2 cellular contexts compared by ENCODE assay signal in the genomic region with DNA sequence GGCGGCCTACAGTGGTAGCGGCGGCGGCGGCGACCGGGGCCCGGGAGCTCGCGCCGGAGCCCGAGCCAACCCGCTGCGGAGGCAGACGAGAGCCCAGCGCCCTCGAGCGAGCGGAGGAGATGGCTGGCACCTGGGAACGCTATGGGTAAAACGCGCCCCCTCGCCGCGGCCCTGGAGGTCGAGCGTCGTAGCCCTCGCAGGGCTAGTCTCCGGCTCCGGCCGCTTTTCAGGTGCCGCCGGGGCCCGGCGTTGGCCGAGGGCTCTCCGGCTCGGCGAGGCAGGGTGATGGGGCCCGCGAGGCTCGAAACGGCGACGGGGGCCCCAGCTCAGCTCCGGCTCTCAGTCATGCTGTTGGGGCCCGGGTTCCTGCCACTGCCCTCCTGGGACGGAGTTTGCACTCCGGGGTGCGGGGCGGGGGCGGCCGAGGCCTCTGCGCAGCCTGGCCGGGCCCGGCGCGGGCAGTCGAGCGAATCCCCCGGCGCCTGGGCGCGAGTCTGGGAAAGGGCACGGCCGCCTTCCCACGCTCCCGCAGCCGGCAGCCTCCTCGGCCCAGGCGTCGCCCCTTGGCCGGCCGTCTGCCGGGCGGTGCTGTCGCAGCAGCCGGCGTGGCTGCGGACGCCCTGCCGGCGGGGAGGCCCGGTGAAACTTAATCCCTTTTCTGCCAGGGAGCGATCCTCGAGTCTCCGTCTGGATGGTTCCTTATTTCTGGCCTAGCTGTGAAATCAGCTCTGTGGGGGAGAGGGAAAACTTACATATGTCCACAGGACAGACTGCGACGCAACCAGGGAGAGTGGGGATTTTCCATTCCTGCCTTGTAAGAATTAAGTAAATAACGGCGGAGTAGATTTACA.
TF ChIP-seq lines count a peak whose summit lies in the region.

No MANE protein-coding gene starts in this region.

TF ChIP-seq in IMR-90, 13 proteins besides CTCF, POLR2A, EP300 and RAD21:
- no peak for TF ChIP-seq RCOR1 (IDR thresholded peaks at IDR 0.05; ENCODE audit: insufficient replicate concordance, low read length)
- no peak for TF ChIP-seq CEBPB (IDR thresholded peaks at IDR 0.05; ENCODE audit: low read depth, low read length)
- TF ChIP-seq, protein P1, sequence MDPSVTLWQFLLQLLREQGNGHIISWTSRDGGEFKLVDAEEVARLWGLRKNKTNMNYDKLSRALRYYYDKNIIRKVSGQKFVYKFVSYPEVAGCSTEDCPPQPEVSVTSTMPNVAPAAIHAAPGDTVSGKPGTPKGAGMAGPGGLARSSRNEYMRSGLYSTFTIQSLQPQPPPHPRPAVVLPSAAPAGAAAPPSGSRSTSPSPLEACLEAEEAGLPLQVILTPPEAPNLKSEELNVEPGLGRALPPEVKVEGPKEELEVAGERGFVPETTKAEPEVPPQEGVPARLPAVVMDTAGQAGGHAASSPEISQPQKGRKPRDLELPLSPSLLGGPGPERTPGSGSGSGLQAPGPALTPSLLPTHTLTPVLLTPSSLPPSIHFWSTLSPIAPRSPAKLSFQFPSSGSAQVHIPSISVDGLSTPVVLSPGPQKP (IDR thresholded peaks at IDR 0.05; ENCODE audit: borderline replicate concordance, low read depth, low read length): no peak
- TF ChIP-seq SMC3 (IDR thresholded peaks at IDR 0.05; ENCODE audit: low read depth, low read length): no peak
- TF ChIP-seq, protein P2, sequence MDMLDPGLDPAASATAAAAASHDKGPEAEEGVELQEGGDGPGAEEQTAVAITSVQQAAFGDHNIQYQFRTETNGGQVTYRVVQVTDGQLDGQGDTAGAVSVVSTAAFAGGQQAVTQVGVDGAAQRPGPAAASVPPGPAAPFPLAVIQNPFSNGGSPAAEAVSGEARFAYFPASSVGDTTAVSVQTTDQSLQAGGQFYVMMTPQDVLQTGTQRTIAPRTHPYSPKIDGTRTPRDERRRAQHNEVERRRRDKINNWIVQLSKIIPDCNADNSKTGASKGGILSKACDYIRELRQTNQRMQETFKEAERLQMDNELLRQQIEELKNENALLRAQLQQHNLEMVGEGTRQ (IDR thresholded peaks at IDR 0.05; ENCODE audit: low read depth, low read length): no peak
- no peak for TF ChIP-seq NFE2L2 (IDR thresholded peaks at IDR 0.05; ENCODE audit: low read depth, low read length)
- no peak for TF ChIP-seq CHD1 (IDR thresholded peaks at IDR 0.05; ENCODE audit: low read depth, low read length)
- TF ChIP-seq BHLHE40 (IDR thresholded peaks at IDR 0.05; ENCODE audit: low read depth, low read length): no peak
- TF ChIP-seq MXI1 (IDR thresholded peaks at IDR 0.05; ENCODE audit: borderline replicate concordance, low read depth, low read length): no peak
- TF ChIP-seq MAFK (IDR thresholded peaks at IDR 0.05; ENCODE audit: low read depth, low read length): no peak
- TF ChIP-seq RFX5 (IDR thresholded peaks at IDR 0.05; ENCODE audit: low read depth, low read length): no peak
- TF ChIP-seq MAZ (IDR thresholded peaks at IDR 0.05; ENCODE audit: borderline replicate concordance, low read depth, low read length): no peak
- no peak for TF ChIP-seq FOS (IDR thresholded peaks at IDR 0.05; ENCODE audit: low read depth, low read length)

TF ChIP-seq in HepG2, 621 proteins besides CTCF, POLR2A, EP300 and RAD21:
- TF ChIP-seq SPEN (CRISPR knock-in tag; IDR thresholded peaks at IDR 0.05; ENCODE audit: low read depth) (no peak), SMC3 (IDR thresholded peaks at IDR 0.05; ENCODE audit: low read length) (no peak), ZNF841 (CRISPR knock-in tag; IDR thresholded peaks at IDR 0.05; ENCODE audit: borderline replicate concordance) (no peak), RBM39 (IDR thresholded peaks at IDR 0.05; ENCODE audit: low read depth, low read length, poor library complexity, severe bottlenecking) (no peak), ZFY (CRISPR knock-in tag; IDR thresholded peaks at IDR 0.05) (peak; percentile 56), ZNF672 (CRISPR knock-in tag; IDR thresholded peaks at IDR 0.05) (no peak), ZNF777 (CRISPR knock-in tag; IDR thresholded peaks at IDR 0.05) (peak; percentile 77), ZNF776 (CRISPR knock-in tag; IDR thresholded peaks at IDR 0.05) (no peak), RNF2 (conservative IDR thresholded peaks at IDR 0.05; ENCODE audit: low read depth) (0 out of 2 replicates have a peak, but pooled peaks have one; percentile 24), ZNF563 (CRISPR knock-in tag; IDR thresholded peaks at IDR 0.05) (0 out of 2 replicates have a peak, but pooled peaks have one; percentile 25), SRY (CRISPR knock-in tag; IDR thresholded peaks at IDR 0.05) (0 out of 2 replicates have a peak, but pooled peaks have one; percentile 34), ONECUT2 (CRISPR knock-in tag; IDR thresholded peaks at IDR 0.05) (no peak), NFE2L2 (IDR thresholded peaks at IDR 0.05; ENCODE audit: low read length) (no peak), HOXA3 (CRISPR knock-in tag; IDR thresholded peaks at IDR 0.05) (no peak), ZFX (CRISPR knock-in tag; IDR thresholded peaks at IDR 0.05; ENCODE audit: low read depth) (peak; percentile 45), SP5 (CRISPR knock-in tag; IDR thresholded peaks at IDR 0.05; ENCODE audit: borderline replicate concordance, low read depth) (no peak), MIER2 (CRISPR knock-in tag; IDR thresholded peaks at IDR 0.05) (no peak), JDP2 (CRISPR knock-in tag; IDR thresholded peaks at IDR 0.05; ENCODE audit: borderline replicate concordance) (no peak)
- TF ChIP-seq, protein P3, sequence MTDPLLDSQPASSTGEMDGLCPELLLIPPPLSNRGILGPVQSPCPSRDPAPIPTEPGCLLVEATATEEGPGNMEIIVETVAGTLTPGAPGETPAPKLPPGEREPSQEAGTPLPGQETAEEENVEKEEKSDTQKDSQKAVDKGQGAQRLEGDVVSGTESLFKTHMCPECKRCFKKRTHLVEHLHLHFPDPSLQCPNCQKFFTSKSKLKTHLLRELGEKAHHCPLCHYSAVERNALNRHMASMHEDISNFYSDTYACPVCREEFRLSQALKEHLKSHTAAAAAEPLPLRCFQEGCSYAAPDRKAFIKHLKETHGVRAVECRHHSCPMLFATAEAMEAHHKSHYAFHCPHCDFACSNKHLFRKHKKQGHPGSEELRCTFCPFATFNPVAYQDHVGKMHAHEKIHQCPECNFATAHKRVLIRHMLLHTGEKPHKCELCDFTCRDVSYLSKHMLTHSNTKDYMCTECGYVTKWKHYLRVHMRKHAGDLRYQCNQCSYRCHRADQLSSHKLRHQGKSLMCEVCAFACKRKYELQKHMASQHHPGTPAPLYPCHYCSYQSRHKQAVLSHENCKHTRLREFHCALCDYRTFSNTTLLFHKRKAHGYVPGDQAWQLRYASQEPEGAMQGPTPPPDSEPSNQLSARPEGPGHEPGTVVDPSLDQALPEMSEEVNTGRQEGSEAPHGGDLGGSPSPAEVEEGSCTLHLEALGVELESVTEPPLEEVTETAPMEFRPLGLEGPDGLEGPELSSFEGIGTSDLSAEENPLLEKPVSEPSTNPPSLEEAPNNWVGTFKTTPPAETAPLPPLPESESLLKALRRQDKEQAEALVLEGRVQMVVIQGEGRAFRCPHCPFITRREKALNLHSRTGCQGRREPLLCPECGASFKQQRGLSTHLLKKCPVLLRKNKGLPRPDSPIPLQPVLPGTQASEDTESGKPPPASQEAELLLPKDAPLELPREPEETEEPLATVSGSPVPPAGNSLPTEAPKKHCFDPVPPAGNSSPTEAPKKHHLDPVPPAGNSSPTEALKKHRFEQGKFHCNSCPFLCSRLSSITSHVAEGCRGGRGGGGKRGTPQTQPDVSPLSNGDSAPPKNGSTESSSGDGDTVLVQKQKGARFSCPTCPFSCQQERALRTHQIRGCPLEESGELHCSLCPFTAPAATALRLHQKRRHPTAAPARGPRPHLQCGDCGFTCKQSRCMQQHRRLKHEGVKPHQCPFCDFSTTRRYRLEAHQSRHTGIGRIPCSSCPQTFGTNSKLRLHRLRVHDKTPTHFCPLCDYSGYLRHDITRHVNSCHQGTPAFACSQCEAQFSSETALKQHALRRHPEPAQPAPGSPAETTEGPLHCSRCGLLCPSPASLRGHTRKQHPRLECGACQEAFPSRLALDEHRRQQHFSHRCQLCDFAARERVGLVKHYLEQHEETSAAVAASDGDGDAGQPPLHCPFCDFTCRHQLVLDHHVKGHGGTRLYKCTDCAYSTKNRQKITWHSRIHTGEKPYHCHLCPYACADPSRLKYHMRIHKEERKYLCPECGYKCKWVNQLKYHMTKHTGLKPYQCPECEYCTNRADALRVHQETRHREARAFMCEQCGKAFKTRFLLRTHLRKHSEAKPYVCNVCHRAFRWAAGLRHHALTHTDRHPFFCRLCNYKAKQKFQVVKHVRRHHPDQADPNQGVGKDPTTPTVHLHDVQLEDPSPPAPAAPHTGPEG (CRISPR knock-in tag; IDR thresholded peaks at IDR 0.05): no peak
- TF ChIP-seq, protein P4, sequence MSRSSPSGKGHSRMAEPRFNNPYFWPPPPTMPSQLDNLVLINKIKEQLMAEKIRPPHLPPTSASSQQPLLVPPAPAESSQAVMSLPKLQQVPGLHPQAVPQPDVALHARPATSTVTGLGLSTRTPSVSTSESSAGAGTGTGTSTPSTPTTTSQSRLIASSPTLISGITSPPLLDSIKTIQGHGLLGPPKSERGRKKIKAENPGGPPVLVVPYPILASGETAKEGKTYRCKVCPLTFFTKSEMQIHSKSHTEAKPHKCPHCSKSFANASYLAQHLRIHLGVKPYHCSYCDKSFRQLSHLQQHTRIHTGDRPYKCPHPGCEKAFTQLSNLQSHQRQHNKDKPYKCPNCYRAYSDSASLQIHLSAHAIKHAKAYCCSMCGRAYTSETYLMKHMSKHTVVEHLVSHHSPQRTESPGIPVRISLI (CRISPR knock-in tag; IDR thresholded peaks at IDR 0.05; ENCODE audit: borderline replicate concordance): no peak
- TF ChIP-seq, protein P5, sequence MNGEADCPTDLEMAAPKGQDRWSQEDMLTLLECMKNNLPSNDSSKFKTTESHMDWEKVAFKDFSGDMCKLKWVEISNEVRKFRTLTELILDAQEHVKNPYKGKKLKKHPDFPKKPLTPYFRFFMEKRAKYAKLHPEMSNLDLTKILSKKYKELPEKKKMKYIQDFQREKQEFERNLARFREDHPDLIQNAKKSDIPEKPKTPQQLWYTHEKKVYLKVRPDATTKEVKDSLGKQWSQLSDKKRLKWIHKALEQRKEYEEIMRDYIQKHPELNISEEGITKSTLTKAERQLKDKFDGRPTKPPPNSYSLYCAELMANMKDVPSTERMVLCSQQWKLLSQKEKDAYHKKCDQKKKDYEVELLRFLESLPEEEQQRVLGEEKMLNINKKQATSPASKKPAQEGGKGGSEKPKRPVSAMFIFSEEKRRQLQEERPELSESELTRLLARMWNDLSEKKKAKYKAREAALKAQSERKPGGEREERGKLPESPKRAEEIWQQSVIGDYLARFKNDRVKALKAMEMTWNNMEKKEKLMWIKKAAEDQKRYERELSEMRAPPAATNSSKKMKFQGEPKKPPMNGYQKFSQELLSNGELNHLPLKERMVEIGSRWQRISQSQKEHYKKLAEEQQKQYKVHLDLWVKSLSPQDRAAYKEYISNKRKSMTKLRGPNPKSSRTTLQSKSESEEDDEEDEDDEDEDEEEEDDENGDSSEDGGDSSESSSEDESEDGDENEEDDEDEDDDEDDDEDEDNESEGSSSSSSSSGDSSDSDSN (CRISPR knock-in tag; IDR thresholded peaks at IDR 0.05): peak; percentile 86; the same call in 1 of the 2 replicates
- TF ChIP-seq, protein P6, sequence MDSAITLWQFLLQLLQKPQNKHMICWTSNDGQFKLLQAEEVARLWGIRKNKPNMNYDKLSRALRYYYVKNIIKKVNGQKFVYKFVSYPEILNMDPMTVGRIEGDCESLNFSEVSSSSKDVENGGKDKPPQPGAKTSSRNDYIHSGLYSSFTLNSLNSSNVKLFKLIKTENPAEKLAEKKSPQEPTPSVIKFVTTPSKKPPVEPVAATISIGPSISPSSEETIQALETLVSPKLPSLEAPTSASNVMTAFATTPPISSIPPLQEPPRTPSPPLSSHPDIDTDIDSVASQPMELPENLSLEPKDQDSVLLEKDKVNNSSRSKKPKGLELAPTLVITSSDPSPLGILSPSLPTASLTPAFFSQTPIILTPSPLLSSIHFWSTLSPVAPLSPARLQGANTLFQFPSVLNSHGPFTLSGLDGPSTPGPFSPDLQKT (CRISPR knock-in tag; IDR thresholded peaks at IDR 0.05; ENCODE audit: borderline replicate concordance): no peak
- TF ChIP-seq, protein P7, sequence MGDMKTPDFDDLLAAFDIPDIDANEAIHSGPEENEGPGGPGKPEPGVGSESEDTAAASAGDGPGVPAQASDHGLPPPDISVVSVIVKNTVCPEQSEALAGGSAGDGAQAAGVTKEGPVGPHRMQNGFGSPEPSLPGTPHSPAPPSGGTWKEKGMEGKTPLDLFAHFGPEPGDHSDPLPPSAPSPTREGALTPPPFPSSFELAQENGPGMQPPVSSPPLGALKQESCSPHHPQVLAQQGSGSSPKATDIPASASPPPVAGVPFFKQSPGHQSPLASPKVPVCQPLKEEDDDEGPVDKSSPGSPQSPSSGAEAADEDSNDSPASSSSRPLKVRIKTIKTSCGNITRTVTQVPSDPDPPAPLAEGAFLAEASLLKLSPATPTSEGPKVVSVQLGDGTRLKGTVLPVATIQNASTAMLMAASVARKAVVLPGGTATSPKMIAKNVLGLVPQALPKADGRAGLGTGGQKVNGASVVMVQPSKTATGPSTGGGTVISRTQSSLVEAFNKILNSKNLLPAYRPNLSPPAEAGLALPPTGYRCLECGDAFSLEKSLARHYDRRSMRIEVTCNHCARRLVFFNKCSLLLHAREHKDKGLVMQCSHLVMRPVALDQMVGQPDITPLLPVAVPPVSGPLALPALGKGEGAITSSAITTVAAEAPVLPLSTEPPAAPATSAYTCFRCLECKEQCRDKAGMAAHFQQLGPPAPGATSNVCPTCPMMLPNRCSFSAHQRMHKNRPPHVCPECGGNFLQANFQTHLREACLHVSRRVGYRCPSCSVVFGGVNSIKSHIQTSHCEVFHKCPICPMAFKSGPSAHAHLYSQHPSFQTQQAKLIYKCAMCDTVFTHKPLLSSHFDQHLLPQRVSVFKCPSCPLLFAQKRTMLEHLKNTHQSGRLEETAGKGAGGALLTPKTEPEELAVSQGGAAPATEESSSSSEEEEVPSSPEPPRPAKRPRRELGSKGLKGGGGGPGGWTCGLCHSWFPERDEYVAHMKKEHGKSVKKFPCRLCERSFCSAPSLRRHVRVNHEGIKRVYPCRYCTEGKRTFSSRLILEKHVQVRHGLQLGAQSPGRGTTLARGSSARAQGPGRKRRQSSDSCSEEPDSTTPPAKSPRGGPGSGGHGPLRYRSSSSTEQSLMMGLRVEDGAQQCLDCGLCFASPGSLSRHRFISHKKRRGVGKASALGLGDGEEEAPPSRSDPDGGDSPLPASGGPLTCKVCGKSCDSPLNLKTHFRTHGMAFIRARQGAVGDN (CRISPR knock-in tag; IDR thresholded peaks at IDR 0.05): peak; percentile 62
